Comparison of ENCODE assay signal across 20 cellular contexts in the genomic region with DNA sequence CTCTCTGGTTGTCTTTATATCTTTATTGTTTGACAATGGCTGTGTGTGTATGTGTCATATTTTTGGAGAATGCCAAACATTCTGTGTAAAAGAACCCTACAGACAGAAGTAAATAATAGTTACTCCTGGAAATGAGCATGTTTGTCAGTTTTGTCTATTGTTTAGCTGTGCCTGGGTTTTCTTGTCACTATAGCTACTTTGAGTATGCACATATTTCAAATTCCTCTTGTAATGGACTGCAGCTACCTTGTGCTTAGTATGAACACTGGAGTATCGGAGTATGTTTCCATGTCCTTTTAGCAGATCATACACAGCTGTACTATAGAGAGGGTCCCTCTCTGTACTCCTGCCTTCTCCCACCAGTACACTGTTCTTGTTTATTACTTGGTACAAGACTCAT. TPM values are rescaled to one million over a fixed set of nuclear protein-coding genes. Genes with fewer than 3 reads are reported as not detected.
DNase-seq lines count a peak whose midpoint lies in the region; ATAC-seq and TF ChIP-seq lines count a peak whose summit lies in the region.
"Had no signal": no experiment of that assay in that cellular context is flagged by ENCODE, and none has a peak within 500 bp of the region (broad histone marks: within the 10 kb centered on the region; RNA-seq: fewer than 3 reads in every experiment).

No MANE protein-coding gene starts in this region.

- no peak overlapping the region for H3K23ac ChIP-seq in mesenchymal stem cell (ENCODE audit: low read length in 2 of 2)

- H3K79me1 ChIP-seq in mesenchymal stem cell (replicated peaks; ENCODE audit: low read length, poor library complexity, severe bottlenecking), result no peaks in the 10 kb centered on the region

- TF ChIP-seq CTCF in endodermal cell (conservative IDR thresholded peaks at IDR 0.05), result no peak

- H3K4me1 Mint-ChIP-seq in endodermal cell, result no peaks in the 10 kb centered on the region
- H3K4me1 Mint-ChIP-seq in stimulated activated effector memory CD8-positive, alpha-beta T cell treated with anti-CD3 and anti-CD28 coated beads, Interleukin-12 subunit alpha, Interleukin-12 subunit beta, amount 100 ng/mL, for 72 hours, result no peaks in the 10 kb centered on the region
- H3K4me1 Mint-ChIP-seq: activated naive CD8-positive, alpha-beta T cell treated with anti-CD3 and anti-CD28 coated beads, Interleukin-2, amount 50 U/mL, for 24 hours; memory B cell had no signal

- no peaks in the 10 kb centered on the region for H3K9me3 Mint-ChIP-seq in endodermal cell
- no peaks in the 10 kb centered on the region for H3K9me3 Mint-ChIP-seq in stimulated activated effector memory CD8-positive, alpha-beta T cell treated with anti-CD3 and anti-CD28 coated beads, Interleukin-12 subunit alpha, Interleukin-12 subunit beta, amount 100 ng/mL, for 72 hours
- H3K9me3 Mint-ChIP-seq: activated T-cell treated with anti-CD3 and anti-CD28 coated beads, Interleukin-2, amount 50 U/mL, for 72 hours; memory B cell had no signal

- no peak overlapping the region for H2BK120ac ChIP-seq in mesenchymal stem cell (ENCODE audit: low read depth, low read length)

- ATAC-seq in stimulated activated effector memory CD8-positive, alpha-beta T cell treated with anti-CD3 and anti-CD28 coated beads, Interleukin-12 subunit alpha, Interleukin-12 subunit beta, amount 100 ng/mL, for 72 hours, result no peak
- ATAC-seq: activated naive CD8-positive, alpha-beta T cell treated with anti-CD3 and anti-CD28 coated beads, Interleukin-2, amount 50 U/mL, for 24 hours had no signal

- no peak overlapping the region for H3K14ac ChIP-seq in mesenchymal stem cell (ENCODE audit: low read length in 2 of 2)

- H2AFZ ChIP-seq in mesenchymal stem cell (ENCODE audit: low read depth, low read length), result no peak overlapping the region

- H3K36me3 ChIP-seq in mesenchymal stem cell (ENCODE audit: control insufficient read depth in 1 of 2, insufficient read depth in 2 of 2, low read depth in 1 of 2, low read length in 2 of 2) (no peaks in the 10 kb centered on the region), endodermal cell (ENCODE audit: control insufficient read depth, insufficient read depth, low read length) (no peaks in the 10 kb centered on the region)
- H3K36me3 ChIP-seq: BLaER1, upper lobe of left lung had no signal

- peak overlapping the region; percentile 98 for H3K27ac ChIP-seq in mesenchymal stem cell (ENCODE audit: low read length, poor library complexity, severe bottlenecking)
- no peak overlapping the region for H3K27ac ChIP-seq in endodermal cell (ENCODE audit: low read depth, low read length)
- H3K27ac ChIP-seq: BLaER1, coronary artery, upper lobe of left lung had no signal

- no peaks in the 10 kb centered on the region for H3K4me1 ChIP-seq in mesenchymal stem cell (ENCODE audit: control insufficient read depth, insufficient read depth, low read depth, low read length)
- H3K4me1 ChIP-seq in endodermal cell (ENCODE audit: control insufficient read depth, insufficient read depth, low read length), result no peaks in the 10 kb centered on the region
- H3K4me1 ChIP-seq: BLaER1, upper lobe of left lung had no signal

- H3K4me2 ChIP-seq in mesenchymal stem cell (ENCODE audit: low read length, poor library complexity, severe bottlenecking), result no peak overlapping the region
- H3K4me2 ChIP-seq: BLaER1 had no signal

- no peak overlapping the region for H2BK15ac ChIP-seq in mesenchymal stem cell (ENCODE audit: low read depth, poor library complexity, severe bottlenecking)

- no peaks in the 10 kb centered on the region for H3K36me3 Mint-ChIP-seq in endodermal cell (ENCODE audit: low read depth)
- H3K36me3 Mint-ChIP-seq in stimulated activated effector memory CD8-positive, alpha-beta T cell treated with anti-CD3 and anti-CD28 coated beads, Interleukin-12 subunit alpha, Interleukin-12 subunit beta, amount 100 ng/mL, for 72 hours, result no peaks in the 10 kb centered on the region
- H3K36me3 Mint-ChIP-seq: memory B cell had no signal

- no peak overlapping the region for H4K8ac ChIP-seq in mesenchymal stem cell (ENCODE audit: low read length)

- no peak overlapping the region for H3K18ac ChIP-seq in mesenchymal stem cell (ENCODE audit: low read depth in 1 of 2, low read length in 2 of 2)

- no peak overlapping the region for H2BK12ac ChIP-seq in mesenchymal stem cell (ENCODE audit: low read length in 2 of 2)

- H2BK5ac ChIP-seq in mesenchymal stem cell (ENCODE audit: low read depth, low read length, poor library complexity, severe bottlenecking), result no peak overlapping the region

- no peak overlapping the region for H3K4ac ChIP-seq in mesenchymal stem cell (ENCODE audit: low read depth in 1 of 2, low read length in 2 of 2)

- H3K9ac ChIP-seq in mesenchymal stem cell (ENCODE audit: low read length), result peak overlapping the region; percentile 84
- H3K9ac ChIP-seq in endodermal cell (ENCODE audit: extremely low read depth, low read length, poor library complexity, severe bottlenecking), result no peak overlapping the region
- H3K9ac ChIP-seq: BLaER1 had no signal

- no peak overlapping the region for H4K91ac ChIP-seq in mesenchymal stem cell (ENCODE audit: low read length)

- H3K4me3 ChIP-seq in mesenchymal stem cell (ENCODE audit: insufficient read depth in 1 of 2, low read depth in 1 of 2, low read length in 2 of 2) (no peak overlapping the region), endodermal cell (ENCODE audit: low read length) (no peak overlapping the region)
- H3K4me3 ChIP-seq: BLaER1, coronary artery, upper lobe of left lung had no signal

- no peak overlapping the region for H3K4me3 Mint-ChIP-seq in endodermal cell
- H3K4me3 Mint-ChIP-seq in stimulated activated effector memory CD8-positive, alpha-beta T cell treated with anti-CD3 and anti-CD28 coated beads, Interleukin-12 subunit alpha, Interleukin-12 subunit beta, amount 100 ng/mL, for 72 hours, result no peak overlapping the region
- H3K4me3 Mint-ChIP-seq: activated naive CD8-positive, alpha-beta T cell treated with anti-CD3 and anti-CD28 coated beads, Interleukin-2, amount 50 U/mL, for 24 hours; activated T-cell treated with anti-CD3 and anti-CD28 coated beads, Interleukin-2, amount 50 U/mL, for 72 hours; memory B cell had no signal

- H2AK5ac ChIP-seq in mesenchymal stem cell (ENCODE audit: low read length, severe bottlenecking), result no peak overlapping the region

- TF ChIP-seq POLR2A in erythroblast (IDR thresholded peaks at IDR 0.05; ENCODE audit: low read length), result no peak

- H3K27me3 ChIP-seq in mesenchymal stem cell (ENCODE audit: control insufficient read depth in 1 of 2, insufficient read depth in 1 of 2, low read length in 2 of 2) (no peaks in the 10 kb centered on the region), endodermal cell (ENCODE audit: control insufficient read depth, insufficient read depth, low read length, poor library complexity, severe bottlenecking) (no peaks in the 10 kb centered on the region)
- H3K27me3 ChIP-seq: BLaER1, upper lobe of left lung had no signal

- no peaks in the 10 kb centered on the region for H3K9me3 ChIP-seq in mesenchymal stem cell (ENCODE audit: control insufficient read depth, low read length)
- no peaks in the 10 kb centered on the region for H3K9me3 ChIP-seq in endodermal cell (ENCODE audit: control insufficient read depth, low read length)
- H3K9me3 ChIP-seq: BLaER1, upper lobe of left lung had no signal

- H3K27ac Mint-ChIP-seq in endodermal cell, result no peak overlapping the region
- no peak overlapping the region for H3K27ac Mint-ChIP-seq in stimulated activated effector memory CD8-positive, alpha-beta T cell treated with anti-CD3 and anti-CD28 coated beads, Interleukin-12 subunit alpha, Interleukin-12 subunit beta, amount 100 ng/mL, for 72 hours
- H3K27ac Mint-ChIP-seq: activated naive CD8-positive, alpha-beta T cell treated with anti-CD3 and anti-CD28 coated beads, Interleukin-2, amount 50 U/mL, for 24 hours; activated T-cell treated with anti-CD3 and anti-CD28 coated beads, Interleukin-2, amount 50 U/mL, for 72 hours; memory B cell had no signal

- H3K27me3 Mint-ChIP-seq in endodermal cell (ENCODE audit: insufficient read depth), result no peaks in the 10 kb centered on the region
- H3K27me3 Mint-ChIP-seq: activated naive CD8-positive, alpha-beta T cell treated with anti-CD3 and anti-CD28 coated beads, Interleukin-2, amount 50 U/mL, for 24 hours; memory B cell had no signal

- WGBS in mesenchymal stem cell, result 60% methylated on average over 1 of the region's 1 CpG
- 87 to 100% methylated on average over 1 of the region's 1 CpG for WGBS in endodermal cell (ENCODE audit: insufficient coverage in 1 of 2, insufficient read length in 1 of 2), 2 experiments

- DNase-seq in AG20443 (ENCODE audit: low spot score), result peak; percentile 30
- peak; percentile 40 for DNase-seq in NCI-H226
- DNase-seq in dedifferentiated amniotic fluid mesenchymal stem cell (ENCODE audit: extremely low spot score), result peak; percentile 22
- DNase-seq in mesenchymal stem cell, result peak; percentile 15
- DNase-seq in HT-29 (ENCODE audit: low spot score), result no peak
- no peak for DNase-seq in endodermal cell
- DNase-seq in erythroblast (lab: John Stamatoyannopoulos, UW), result no peak
- DNase-seq in stimulated activated effector memory CD8-positive, alpha-beta T cell treated with anti-CD3 and anti-CD28 coated beads, Interleukin-12 subunit alpha, Interleukin-12 subunit beta, amount 100 ng/mL, for 72 hours (ENCODE audit: low spot score in 2 of 2), result no peak
- DNase-seq: activated CD4-positive, alpha-beta T cell treated with anti-CD3 and anti-CD28 coated beads, Interleukin-2, amount 50 U/mL, for 48 hours; activated naive CD8-positive, alpha-beta T cell treated with anti-CD3 and anti-CD28 coated beads, Interleukin-2, amount 50 U/mL, for 24 hours; activated T-cell treated with anti-CD3 and anti-CD28 coated beads, Interleukin-2, amount 50 U/mL, for 72 hours; DMS153; MM.1S; NCI-H1930; NCI-H774; Right ventricle myocardium superior; upper lobe of left lung had no signal

RNA-seq across cellular contexts. Expression of gene DOCK10, which starts 58.0 kb away (rescaled TPM):
- polyA plus RNA-seq in mesenchymal stem cell (2013, experiment 1 of 2), result 5.5 TPM
- 5.1 TPM for polyA plus RNA-seq in mesenchymal stem cell (2013, experiment 2 of 2)
- not detected in 2 replicates for total RNA-seq in HT-29 (2014; rRNA removed; shearing (Covaris generic))
- total RNA-seq in endodermal cell, result 1 to 10 TPM in 1 of 2 donors, under 1 TPM in 1; 0.44 to 1.4 TPM
- 1.8 TPM for polyA plus RNA-seq in endodermal cell (2013, experiment 1 of 2)
- polyA plus RNA-seq in endodermal cell (2013, experiment 2 of 2), result 3.0 TPM

Comparison
In these comparisons a context has a peak if more than half of its experiments do, and no peak if none do; other contexts are left out.
1. DNase-seq: peak in AG20443 (single experiment), NCI-H226 (single experiment), dedifferentiated amniotic fluid mesenchymal stem cell (single experiment) and mesenchymal stem cell (single experiment); none in HT-29 (single experiment), endodermal cell (single experiment), erythroblast (0 of 2) and stimulated activated effector memory CD8-positive, alpha-beta T cell treated with anti-CD3 and anti-CD28 coated beads, Interleukin-12 subunit alpha, Interleukin-12 subunit beta, amount 100 ng/mL, for 72 hours (0 of 2).